16 cellular contexts compared by ENCODE assay signal in the genomic region with DNA sequence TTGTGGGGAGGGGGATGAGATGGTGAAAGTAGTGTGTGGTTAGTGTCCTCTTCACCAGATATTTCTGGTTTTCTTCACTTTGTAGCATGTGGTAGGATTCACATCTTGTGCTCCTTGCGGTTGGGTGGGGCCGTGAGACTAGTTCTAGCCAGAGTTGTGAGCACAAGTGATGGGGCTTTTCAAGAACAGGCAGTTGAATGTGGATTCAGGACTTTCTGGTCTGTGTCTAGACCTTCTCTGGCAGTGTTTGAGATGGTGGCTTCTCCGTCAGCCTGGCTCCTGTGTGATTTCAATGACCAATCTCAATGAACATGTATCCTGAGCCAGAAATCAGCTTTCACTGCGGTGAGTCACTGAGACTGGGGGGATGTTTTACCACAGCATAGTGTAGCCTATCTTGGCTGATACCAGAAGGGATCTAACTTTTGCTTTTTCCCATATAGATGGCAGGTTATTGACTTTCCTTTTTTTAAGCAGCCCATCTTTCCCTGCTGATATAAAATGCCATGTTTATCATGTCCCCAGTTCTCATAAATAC.
DNase-seq lines count a peak whose midpoint lies in the region; ATAC-seq, FAIRE-seq and TF ChIP-seq lines count a peak whose summit lies in the region.
"Had no signal": no experiment of that assay in that cellular context is flagged by ENCODE, and none has a peak within 500 bp of the region (broad histone marks: within the 10 kb centered on the region; RNA-seq: fewer than 3 reads in every experiment).

No MANE protein-coding gene starts in this region.

- peaks cover 9% of the 10 kb centered on the region for H3K4me1 ChIP-seq in A549
- H3K4me1 ChIP-seq in astrocyte (ENCODE audit: insufficient read depth, low read length) = peaks cover 16% of the 10 kb centered on the region
- no peaks in the 10 kb centered on the region for H3K4me1 ChIP-seq in aorta (ENCODE audit: control insufficient read depth in 1 of 2, insufficient read depth in 2 of 2, low read length in 2 of 2)
- H3K4me1 ChIP-seq: pancreas, transverse colon had no signal

- H3K27me3 Mint-ChIP-seq in astrocyte (ENCODE audit: low read depth, unreplicated experiment) (peaks cover 33% of the 10 kb centered on the region), immature natural killer cell (ENCODE audit: low read depth in 3 of 3) (peaks cover 13 to 23% (median 20%) of the 10 kb centered on the region in 3 donors)

- intact Hi-C loops in aorta (cut with DNase I) = no loop called here

- POLR2A ChIA-PET in A549 (lab: Yijun Ruan, JAX) = no interaction called here

- no peak for TF ChIP-seq CTCF in A549 (IDR thresholded peaks at IDR 0.05)
- no peak for TF ChIP-seq CTCF in astrocyte (IDR thresholded peaks at IDR 0.05; ENCODE audit: insufficient read depth, low read depth, low read length)

- CTCF ChIA-PET in A549 (lab: Yijun Ruan, JAX) = interaction anchor here (0.8 to 2.2 kb wide), 5 partner anchors 9 to 40 kb away, joined by 3 to 7 read pairs (median 3); no protein-coding TSS in a partner anchor

- no peak overlapping the region for H2AFZ ChIP-seq in astrocyte (ENCODE audit: low read depth, low read length)

- FAIRE-seq in A549 (lab: Jason Lieb, UNC) = peak; percentile 73
- FAIRE-seq in astrocyte (lab: Jason Lieb, UNC) = peak; percentile 98
- FAIRE-seq: GM12891, pancreas had no signal

- H3K27me3 ChIP-seq in astrocyte (ENCODE audit: insufficient read depth, low read length) = peaks cover 9% of the 10 kb centered on the region
- no peaks in the 10 kb centered on the region for H3K27me3 ChIP-seq in aorta (ENCODE audit: control insufficient read depth in 1 of 2, insufficient read depth in 2 of 2, low read length in 1 of 2)
- H3K27me3 ChIP-seq: pancreas, transverse colon had no signal

- no peak for TF ChIP-seq EP300 in A549 (IDR thresholded peaks at IDR 0.05)

- no peak overlapping the region for H3K4me2 ChIP-seq in A549
- H3K4me2 ChIP-seq in astrocyte (ENCODE audit: low read length) = peak overlapping the region; percentile 47

- H3K27ac ChIP-seq in A549 (no peak overlapping the region), astrocyte (ENCODE audit: low read depth, low read length) (no peak overlapping the region), aorta (ENCODE audit: low read depth in 1 of 2, low read length in 2 of 2) (no peak overlapping the region)
- H3K27ac ChIP-seq: pancreas, transverse colon had no signal

- H3K27ac Mint-ChIP-seq in astrocyte (ENCODE audit: unreplicated experiment) (no peak overlapping the region), immature natural killer cell (peak overlapping the region in 3 of 6 donors; percentile 21 to 53 (median 23))
- H3K27ac Mint-ChIP-seq: activated T-helper 1 cell treated with anti-CD3 and anti-CD28 coated beads, Interleukin-12 subunit alpha, Interleukin-12 subunit beta, Interleukin-2, Interleukin-4 antibody, amounts not matched to agents 30 ng/mL and 10 ng/mL and 1 ng/mL, durations not matched to agents 14 hours and 24 hours and 36 hours; B cell had no signal

- TF ChIP-seq RAD21 in A549 (conservative IDR thresholded peaks at IDR 0.05 in 1 of 2, IDR thresholded peaks at IDR 0.05 in 1 of 2) = no peak

- no peak for TF ChIP-seq POLR2A in A549 (IDR thresholded peaks at IDR 0.05; ENCODE audit: low read length)

- H4K20me1 ChIP-seq in astrocyte (ENCODE audit: insufficient read depth, low read length) = no peaks in the 10 kb centered on the region

- H3K79me2 ChIP-seq in astrocyte (ENCODE audit: insufficient read depth, low read length) = no peaks in the 10 kb centered on the region

- H3K9me3 Mint-ChIP-seq in astrocyte (ENCODE audit: unreplicated experiment) (no peaks in the 10 kb centered on the region), immature natural killer cell (no peaks in the 10 kb centered on the region)
- H3K9me3 Mint-ChIP-seq: activated T-helper 1 cell treated with anti-CD3 and anti-CD28 coated beads, Interleukin-12 subunit alpha, Interleukin-12 subunit beta, Interleukin-2, Interleukin-4 antibody, amounts not matched to agents 30 ng/mL and 10 ng/mL and 1 ng/mL, durations not matched to agents 14 hours and 24 hours and 36 hours had no signal

- ATAC-seq in A549 (peak in 1 of 2 experiments; percentile 53; a peak in 3 of 6 replicates), aorta (ENCODE audit: low FRiP score) (no peak)
- ATAC-seq: pancreas had no signal

- H3K4me3 ChIP-seq in A549 (no peak overlapping the region), astrocyte (ENCODE audit: insufficient read depth, low read depth, low read length) (no peak overlapping the region), aorta (ENCODE audit: low read length in 2 of 2) (no peak overlapping the region)
- H3K4me3 ChIP-seq: lung, pancreas, transverse colon had no signal

- 86% methylated on average over 4 of the region's 4 CpGs for WGBS in A549 (ENCODE audit: missing lambda C conversion rate)
- 80 to 90% methylated on average over 4 of the region's 4 CpGs for WGBS in aorta, 2 donors

- no peaks in the 10 kb centered on the region for H3K36me3 ChIP-seq in astrocyte (ENCODE audit: insufficient read depth, low read length)
- no peaks in the 10 kb centered on the region for H3K36me3 ChIP-seq in aorta (ENCODE audit: control insufficient read depth in 1 of 2, insufficient read depth in 2 of 2, low read length in 1 of 2)
- H3K36me3 ChIP-seq: pancreas, transverse colon had no signal

- no peak for DNase-seq in A549 (ENCODE audit: low read depth in 1 of 2, low spot score in 1 of 2)
- peak; percentile 23 for DNase-seq in HS-27A (ENCODE audit: low read depth)
- peak; percentile 84 for DNase-seq in astrocyte (ENCODE audit: low read depth)
- peak in 2 of 3 donors; percentile 37 to 43 for DNase-seq in immature natural killer cell
- no peak for DNase-seq in aorta
- DNase-seq in nucleus accumbens (lab: John Stamatoyannopoulos, UW) = no peak
- DNase-seq in C1 segment of cervical spinal cord (lab: John Stamatoyannopoulos, UW) = no peak
- no peak for DNase-seq in NOMO-1 treated with dmso at 0.1 percent for 144 hours (lab: John Stamatoyannopoulos, UW; ENCODE audit: unreplicated experiment)
- DNase-seq: activated CD4-positive, alpha-beta T cell treated with anti-CD3 and anti-CD28 coated beads for 48 hours; DMS79; pancreas; transverse colon had no signal

- no peak overlapping the region for H3K4me3 Mint-ChIP-seq in astrocyte (ENCODE audit: unreplicated experiment)
- peak overlapping the region in 3 of 5 donors; percentile 1 to 72 (median 36) for H3K4me3 Mint-ChIP-seq in immature natural killer cell
- H3K4me3 Mint-ChIP-seq: activated T-helper 1 cell treated with anti-CD3 and anti-CD28 coated beads, Interleukin-12 subunit alpha, Interleukin-12 subunit beta, Interleukin-2, Interleukin-4 antibody, amounts not matched to agents 30 ng/mL and 10 ng/mL and 1 ng/mL, durations not matched to agents 14 hours and 24 hours and 36 hours; B cell had no signal

- no peaks in the 10 kb centered on the region for H3K9me3 ChIP-seq in A549
- no peaks in the 10 kb centered on the region for H3K9me3 ChIP-seq in astrocyte (ENCODE audit: insufficient read depth, low read depth, low read length)
- no peaks in the 10 kb centered on the region for H3K9me3 ChIP-seq in aorta (ENCODE audit: control insufficient read depth, low read length)
- H3K9me3 ChIP-seq: pancreas, transverse colon had no signal

- H3K36me3 Mint-ChIP-seq in astrocyte (ENCODE audit: low read depth, unreplicated experiment) (peaks cover 2% of the 10 kb centered on the region), immature natural killer cell (peaks cover 0 to 5% (median 0%) of the 10 kb centered on the region in 3 donors)

- H3K4me1 Mint-ChIP-seq in astrocyte (ENCODE audit: low read depth, unreplicated experiment) (peaks cover 16% of the 10 kb centered on the region), immature natural killer cell (peaks cover 5 to 10% of the 10 kb centered on the region in 2 donors)
- H3K4me1 Mint-ChIP-seq: B cell had no signal

- H3K9ac ChIP-seq in astrocyte (ENCODE audit: low read length) = no peak overlapping the region

TF ChIP-seq in A549, 52 proteins besides CTCF, POLR2A, EP300 and RAD21 (continues in another document):
- TF ChIP-seq, protein P1, sequence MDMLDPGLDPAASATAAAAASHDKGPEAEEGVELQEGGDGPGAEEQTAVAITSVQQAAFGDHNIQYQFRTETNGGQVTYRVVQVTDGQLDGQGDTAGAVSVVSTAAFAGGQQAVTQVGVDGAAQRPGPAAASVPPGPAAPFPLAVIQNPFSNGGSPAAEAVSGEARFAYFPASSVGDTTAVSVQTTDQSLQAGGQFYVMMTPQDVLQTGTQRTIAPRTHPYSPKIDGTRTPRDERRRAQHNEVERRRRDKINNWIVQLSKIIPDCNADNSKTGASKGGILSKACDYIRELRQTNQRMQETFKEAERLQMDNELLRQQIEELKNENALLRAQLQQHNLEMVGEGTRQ (IDR thresholded peaks at IDR 0.05) = no peak
- TF ChIP-seq CEBPB (IDR thresholded peaks at IDR 0.05) (no peak), MAX (IDR thresholded peaks at IDR 0.05) (no peak), RFX5 (IDR thresholded peaks at IDR 0.05) (no peak), TP53 (CRISPR knock-in tag; IDR thresholded peaks at IDR 0.05) (no peak)
- TF ChIP-seq, protein P2, sequence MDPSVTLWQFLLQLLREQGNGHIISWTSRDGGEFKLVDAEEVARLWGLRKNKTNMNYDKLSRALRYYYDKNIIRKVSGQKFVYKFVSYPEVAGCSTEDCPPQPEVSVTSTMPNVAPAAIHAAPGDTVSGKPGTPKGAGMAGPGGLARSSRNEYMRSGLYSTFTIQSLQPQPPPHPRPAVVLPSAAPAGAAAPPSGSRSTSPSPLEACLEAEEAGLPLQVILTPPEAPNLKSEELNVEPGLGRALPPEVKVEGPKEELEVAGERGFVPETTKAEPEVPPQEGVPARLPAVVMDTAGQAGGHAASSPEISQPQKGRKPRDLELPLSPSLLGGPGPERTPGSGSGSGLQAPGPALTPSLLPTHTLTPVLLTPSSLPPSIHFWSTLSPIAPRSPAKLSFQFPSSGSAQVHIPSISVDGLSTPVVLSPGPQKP (IDR thresholded peaks at IDR 0.05; ENCODE audit: low read depth, low read length) = no peak
- TF ChIP-seq, protein P3, sequence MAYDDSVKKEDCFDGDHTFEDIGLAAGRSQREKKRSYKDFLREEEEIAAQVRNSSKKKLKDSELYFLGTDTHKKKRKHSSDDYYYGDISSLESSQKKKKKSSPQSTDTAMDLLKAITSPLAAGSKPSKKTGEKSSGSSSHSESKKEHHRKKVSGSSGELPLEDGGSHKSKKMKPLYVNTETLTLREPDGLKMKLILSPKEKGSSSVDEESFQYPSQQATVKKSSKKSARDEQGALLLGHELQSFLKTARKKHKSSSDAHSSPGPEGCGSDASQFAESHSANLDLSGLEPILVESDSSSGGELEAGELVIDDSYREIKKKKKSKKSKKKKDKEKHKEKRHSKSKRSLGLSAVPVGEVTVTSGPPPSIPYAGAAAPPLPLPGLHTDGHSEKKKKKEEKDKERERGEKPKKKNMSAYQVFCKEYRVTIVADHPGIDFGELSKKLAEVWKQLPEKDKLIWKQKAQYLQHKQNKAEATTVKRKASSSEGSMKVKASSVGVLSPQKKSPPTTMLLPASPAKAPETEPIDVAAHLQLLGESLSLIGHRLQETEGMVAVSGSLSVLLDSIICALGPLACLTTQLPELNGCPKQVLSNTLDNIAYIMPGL (CRISPR knock-in tag; IDR thresholded peaks at IDR 0.05; ENCODE audit: borderline replicate concordance) = no peak

Comparison
In these comparisons a context has a peak if more than half of its experiments do, and no peak if none do; other contexts are left out.
1. DNase-seq: peak in HS-27A (single experiment), astrocyte (single experiment) and immature natural killer cell (2 of 3); none in A549 (0 of 2), aorta (0 of 2), nucleus accumbens (0 of 56), C1 segment of cervical spinal cord (0 of 14) and NOMO-1 treated with dmso at 0.1 percent for 144 hours (single experiment).